39 cellular contexts compared by ENCODE assay signal in genomic region chr5:85621668-85622067, GRCh38.
"Had no signal": no experiment of that assay in that cellular context is flagged by ENCODE, and none has a peak within 500 bp of the region (broad histone marks: within the 10 kb centered on the region; RNA-seq: fewer than 3 reads in every experiment).

No MANE protein-coding gene starts in this region.

- DNase-seq: activated effector memory CD4-positive, alpha-beta T cell treated with anti-CD3 and anti-CD28 coated beads, Interleukin-2, amount 50 U/mL, for 16 hours; activated effector memory CD4-positive, alpha-beta T cell treated with Interleukin-2 at 50 U/mL for 16 hours; activated gamma-delta T cell; activated gamma-delta T cell treated with Interleukin-2 at 50 U/mL for 16 hours; activated naive CD4-positive, alpha-beta T cell; activated naive CD4-positive, alpha-beta T cell treated with anti-CD3 and anti-CD28 coated beads for 36 hours; activated naive CD4-positive, alpha-beta T cell treated with anti-CD3 and anti-CD28 coated beads, Interleukin-2, amount 10 ng/mL, durations not matched to agents 7 days and 5 days; activated naive CD4-positive, alpha-beta T cell treated with anti-CD3 and anti-CD28 coated beads, Interleukin-2, amount 50 U/mL, for 16 hours; activated naive CD4-positive, alpha-beta T cell treated with Interleukin-2 at 50 U/mL for 16 hours; activated naive CD8-positive, alpha-beta T cell treated with anti-CD3 and anti-CD28 coated beads for 36 hours; activated naive CD8-positive, alpha-beta T cell treated with anti-CD3 and anti-CD28 coated beads, Interleukin-2, amount 10 ng/mL, durations not matched to agents 7 days and 5 days; activated naive CD8-positive, alpha-beta T cell treated with anti-CD3 and anti-CD28 coated beads, Interleukin-2, amount 50 U/mL, for 24 hours; activated T-cell treated with anti-CD3 and anti-CD28 coated beads, Interleukin-2, amount 50 U/mL, for 24 hours; activated T-cell treated with anti-CD3 and anti-CD28 coated beads, Interleukin-2, amount 50 U/mL, for 4 hours; activated T-cell treated with anti-CD3 and anti-CD28 coated beads, Interleukin-2, amount 50 U/mL, for 48 hours; activated T-cell treated with anti-CD3 and anti-CD28 coated beads, Interleukin-2, amount 50 U/mL, for 72 hours; adrenal gland; amniotic stem cell; amygdala; anterior cingulate cortex; aorta; body of pancreas; brain microvascular endothelial cell; caudate nucleus; central memory CD4-positive, alpha-beta T cell; cerebellar nuclear complex had no signal

- H3K27ac Mint-ChIP-seq: activated naive CD4-positive, alpha-beta T cell treated with anti-CD3 and anti-CD28 coated beads for 36 hours; activated naive CD4-positive, alpha-beta T cell treated with anti-CD3 and anti-CD28 coated beads, Interleukin-2, amount 10 ng/mL, durations not matched to agents 7 days and 5 days; activated naive CD4-positive, alpha-beta T cell treated with anti-CD3 and anti-CD28 coated beads, Interleukin-2, amount 50 U/mL, for 24 hours; activated naive CD4-positive, alpha-beta T cell treated with anti-CD3 and anti-CD28 coated beads, Interleukin-2, amount 50 U/mL, for 72 hours; activated naive CD8-positive, alpha-beta T cell; activated naive CD8-positive, alpha-beta T cell treated with anti-CD3 and anti-CD28 coated beads for 36 hours; activated naive CD8-positive, alpha-beta T cell treated with anti-CD3 and anti-CD28 coated beads, Interleukin-2, amount 10 ng/mL, durations not matched to agents 7 days and 5 days; activated naive CD8-positive, alpha-beta T cell treated with anti-CD3 and anti-CD28 coated beads, Interleukin-2, amount 50 U/mL, for 24 hours; activated T-cell treated with anti-CD3 and anti-CD28 coated beads, Interleukin-2, amount 50 U/mL, for 24 hours; activated T-cell treated with anti-CD3 and anti-CD28 coated beads, Interleukin-2, amount 50 U/mL, for 72 hours; activated T-helper 1 cell treated with anti-CD3 and anti-CD28 coated beads, Interleukin-12 subunit alpha, Interleukin-12 subunit beta, Interleukin-2, Interleukin-4 antibody, amounts not matched to agents 30 ng/mL and 10 ng/mL and 1 ng/mL, durations not matched to agents 14 hours and 24 hours and 36 hours; activated T-helper 17 cell treated with anti-CD3 and anti-CD28 coated beads, Interleukin-2, amount 50 U/mL, for 72 hours; activated T-helper 2 cell treated with anti-CD3 and anti-CD28 coated beads, Interferon-gamma antibody, Interleukin-2, Interleukin-4, amounts not matched to agents 10 μg/mL and 5 μg/mL and 100 μg/mL, durations not matched to agents 14 hours and 24 hours and 36 hours; brain had no signal

- H3K27me3 Mint-ChIP-seq: activated naive CD4-positive, alpha-beta T cell treated with anti-CD3 and anti-CD28 coated beads, Interleukin-2, amount 10 ng/mL, durations not matched to agents 7 days and 5 days; activated naive CD4-positive, alpha-beta T cell treated with anti-CD3 and anti-CD28 coated beads, Interleukin-2, amount 50 U/mL, for 24 hours; activated naive CD8-positive, alpha-beta T cell; activated naive CD8-positive, alpha-beta T cell treated with anti-CD3 and anti-CD28 coated beads for 36 hours; activated naive CD8-positive, alpha-beta T cell treated with anti-CD3 and anti-CD28 coated beads, Interleukin-2, amount 10 ng/mL, durations not matched to agents 7 days and 5 days; activated naive CD8-positive, alpha-beta T cell treated with anti-CD3 and anti-CD28 coated beads, Interleukin-2, amount 50 U/mL, for 24 hours; activated T-cell treated with anti-CD3 and anti-CD28 coated beads, Interleukin-2, amount 50 U/mL, for 24 hours; activated T-helper 17 cell treated with anti-CD3 and anti-CD28 coated beads, Interleukin-2, amount 50 U/mL, for 72 hours; brain; central memory CD8-positive, alpha-beta T cell had no signal

- H3K4me3 Mint-ChIP-seq: activated naive CD4-positive, alpha-beta T cell treated with anti-CD3 and anti-CD28 coated beads for 36 hours; activated naive CD4-positive, alpha-beta T cell treated with anti-CD3 and anti-CD28 coated beads, Interleukin-2, amount 10 ng/mL, durations not matched to agents 7 days and 5 days; activated naive CD4-positive, alpha-beta T cell treated with anti-CD3 and anti-CD28 coated beads, Interleukin-2, amount 50 U/mL, for 24 hours; activated naive CD8-positive, alpha-beta T cell; activated naive CD8-positive, alpha-beta T cell treated with anti-CD3 and anti-CD28 coated beads for 36 hours; activated naive CD8-positive, alpha-beta T cell treated with anti-CD3 and anti-CD28 coated beads, Interleukin-2, amount 10 ng/mL, durations not matched to agents 7 days and 5 days; activated naive CD8-positive, alpha-beta T cell treated with anti-CD3 and anti-CD28 coated beads, Interleukin-2, amount 50 U/mL, for 24 hours; activated T-cell treated with anti-CD3 and anti-CD28 coated beads, Interleukin-2, amount 50 U/mL, for 24 hours; activated T-cell treated with anti-CD3 and anti-CD28 coated beads, Interleukin-2, amount 50 U/mL, for 4 hours; activated T-cell treated with anti-CD3 and anti-CD28 coated beads, Interleukin-2, amount 50 U/mL, for 72 hours; activated T-helper 1 cell treated with anti-CD3 and anti-CD28 coated beads, Interleukin-12 subunit alpha, Interleukin-12 subunit beta, Interleukin-2, Interleukin-4 antibody, amounts not matched to agents 30 ng/mL and 10 ng/mL and 1 ng/mL, durations not matched to agents 14 hours and 24 hours and 36 hours; activated T-helper 17 cell treated with anti-CD3 and anti-CD28 coated beads, Interleukin-2, amount 50 U/mL, for 72 hours; brain; central memory CD8-positive, alpha-beta T cell had no signal

- H3K9me3 ChIP-seq: adrenal gland, ascending aorta, body of pancreas had no signal

- H3K27ac ChIP-seq: adrenal gland, ascending aorta, body of pancreas, brain microvascular endothelial cell, breast epithelium, cardiac muscle cell had no signal

- H3K9me3 Mint-ChIP-seq: activated T-helper 1 cell treated with anti-CD3 and anti-CD28 coated beads, Interleukin-12 subunit alpha, Interleukin-12 subunit beta, Interleukin-2, Interleukin-4 antibody, amounts not matched to agents 30 ng/mL and 10 ng/mL and 1 ng/mL, durations not matched to agents 14 hours and 24 hours and 36 hours had no signal

- H3K36me3 ChIP-seq: adrenal gland, ascending aorta, brain microvascular endothelial cell, breast epithelium, cardiac muscle cell had no signal

- H3K4me1 ChIP-seq: adrenal gland, ascending aorta, body of pancreas, breast epithelium had no signal

- H3K4me3 ChIP-seq: adrenal gland, ascending aorta, body of pancreas, breast epithelium, cardiac muscle cell had no signal

- FAIRE-seq: astrocyte, bronchial epithelial cell had no signal

- H3K27me3 ChIP-seq: adrenal gland, ascending aorta, body of pancreas, brain microvascular endothelial cell, breast epithelium, cardiac muscle cell had no signal

- H3K4me1 Mint-ChIP-seq: activated naive CD4-positive, alpha-beta T cell treated with anti-CD3 and anti-CD28 coated beads, Interleukin-2, amount 10 ng/mL, durations not matched to agents 7 days and 5 days; activated naive CD4-positive, alpha-beta T cell treated with anti-CD3 and anti-CD28 coated beads, Interleukin-2, amount 50 U/mL, for 24 hours; activated naive CD8-positive, alpha-beta T cell treated with anti-CD3 and anti-CD28 coated beads for 36 hours; activated naive CD8-positive, alpha-beta T cell treated with anti-CD3 and anti-CD28 coated beads, Interleukin-2, amount 10 ng/mL, durations not matched to agents 7 days and 5 days; activated naive CD8-positive, alpha-beta T cell treated with anti-CD3 and anti-CD28 coated beads, Interleukin-2, amount 50 U/mL, for 24 hours; activated T-helper 17 cell treated with anti-CD3 and anti-CD28 coated beads, Interleukin-2, amount 50 U/mL, for 72 hours; brain; central memory CD8-positive, alpha-beta T cell had no signal

- H3K36me3 Mint-ChIP-seq: activated naive CD4-positive, alpha-beta T cell treated with anti-CD3 and anti-CD28 coated beads, Interleukin-2, amount 10 ng/mL, durations not matched to agents 7 days and 5 days; activated naive CD4-positive, alpha-beta T cell treated with anti-CD3 and anti-CD28 coated beads, Interleukin-2, amount 50 U/mL, for 24 hours; activated naive CD8-positive, alpha-beta T cell; activated naive CD8-positive, alpha-beta T cell treated with anti-CD3 and anti-CD28 coated beads for 36 hours; activated naive CD8-positive, alpha-beta T cell treated with anti-CD3 and anti-CD28 coated beads, Interleukin-2, amount 10 ng/mL, durations not matched to agents 7 days and 5 days; brain had no signal

- ATAC-seq: activated naive CD4-positive, alpha-beta T cell treated with anti-CD3 and anti-CD28 coated beads, Interleukin-2, amount 50 U/mL, for 72 hours; activated naive CD8-positive, alpha-beta T cell treated with anti-CD3 and anti-CD28 coated beads, Interleukin-2, amount 50 U/mL, for 24 hours; activated T-cell treated with anti-CD3 and anti-CD28 coated beads, Interleukin-2, amount 50 U/mL, for 4 hours; activated T-cell treated with anti-CD3 and anti-CD28 coated beads, Interleukin-2, amount 50 U/mL, for 72 hours; activated T-helper 17 cell treated with anti-CD3 and anti-CD28 coated beads, Interleukin-2, amount 50 U/mL, for 72 hours; body of pancreas had no signal
